25 cellular contexts compared by ENCODE assay signal in the genomic region with DNA sequence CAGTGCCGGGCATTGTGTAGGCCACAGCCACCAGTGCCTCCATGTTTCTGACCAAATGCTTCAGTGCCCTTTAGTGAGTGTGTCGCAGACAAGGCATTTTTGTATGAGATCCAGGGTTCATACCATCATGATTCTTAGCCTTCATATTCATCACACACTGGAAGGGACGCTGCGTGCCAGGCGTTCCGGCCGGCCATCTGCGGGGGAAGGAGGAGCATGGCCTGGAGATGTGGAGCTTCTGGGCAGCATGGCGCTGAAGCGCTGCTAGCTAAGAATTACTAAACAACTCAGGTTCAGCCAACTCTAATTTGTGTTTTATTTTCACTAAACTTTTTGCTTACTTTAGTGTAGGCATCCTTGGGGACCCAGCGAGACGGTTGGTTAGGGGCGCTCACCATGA.
"Had no signal": no experiment of that assay in that cellular context is flagged by ENCODE, and none has a peak within 500 bp of the region (broad histone marks: within the 10 kb centered on the region; RNA-seq: fewer than 3 reads in every experiment).

No MANE protein-coding gene starts in this region.

- H3K9me3 ChIP-seq: stomach, suprapubic skin, testis, thoracic aorta, thyroid gland, tibial artery, tibial nerve, transverse colon, upper lobe of left lung, upper lobe of right lung, uterus, vagina had no signal

- H3K27ac ChIP-seq: stomach, suprapubic skin, testis, thoracic aorta, thyroid gland, tibial artery, tibial nerve, transverse colon, upper lobe of left lung, upper lobe of right lung, uterus, vagina had no signal

- ATAC-seq: stimulated activated effector memory CD8-positive, alpha-beta T cell treated with anti-CD3 and anti-CD28 coated beads, Interleukin-12 subunit alpha, Interleukin-12 subunit beta, amount 100 ng/mL, for 72 hours; stimulated activated memory B cell treated with anti-CD40 and anti-IgM and Interleukin-4, amounts not matched to agents 10 μg/mL and 1 μg/mL and 100 μg/mL, for 72 hours; stimulated activated naive B cell treated with anti-CD40 and anti-IgM and Interleukin-4, amounts not matched to agents 10 μg/mL and 1 μg/mL and 100 μg/mL, for 72 hours; stimulated activated naive CD8-positive, alpha-beta T cell treated with anti-CD3 and anti-CD28 coated beads, Interleukin-15, amount 100 ng/mL, for 72 hours; stimulated activated naive CD8-positive, alpha-beta T cell treated with anti-CD3 and anti-CD28 coated beads, Interleukin-15, Interleukin-2, amounts not matched to agents 100 U/mL and 50 U/mL, for 24 hours; upper lobe of right lung had no signal

- H3K4me1 ChIP-seq: stomach, suprapubic skin, testis, thyroid gland, tibial artery, tibial nerve, transverse colon, upper lobe of right lung, uterus, vagina had no signal

- DNase-seq: stimulated activated CD4-positive, alpha-beta T cell treated with anti-CD3 and anti-CD28 coated beads, Interleukin-2, amount 100 ng/mL, for 48 hours; stimulated activated CD4-positive, alpha-beta T cell treated with anti-CD3 and anti-CD28 coated beads, Interleukin-4, amount 100 ng/mL, for 1 hour; stimulated activated CD4-positive, alpha-beta T cell treated with anti-CD3 and anti-CD28 coated beads, Interleukin-4, amount 100 ng/mL, for 24 hours; stimulated activated CD4-positive, alpha-beta T cell treated with anti-CD3 and anti-CD28 coated beads, Interleukin-4, amount 100 ng/mL, for 4 hours; stimulated activated CD8-positive, alpha-beta memory T cell treated with anti-CD3 and anti-CD28 coated beads, Interleukin-4, amount 100 ng/mL, for 48 hours; stimulated activated naive B cell treated with anti-CD40 and anti-IgM and Interleukin-4, amounts not matched to agents 10 μg/mL and 1 μg/mL and 100 μg/mL, for 72 hours; stimulated activated naive CD4-positive, alpha-beta T cell; stimulated activated naive CD4-positive, alpha-beta T cell treated with Interleukin-2 at 50 U/mL for 16 hours; stimulated activated naive CD8-positive, alpha-beta T cell treated with anti-CD3 and anti-CD28 coated beads, Interleukin-15, amount 100 ng/mL, for 72 hours; stimulated activated naive CD8-positive, alpha-beta T cell treated with anti-CD3 and anti-CD28 coated beads, Interleukin-15, Interleukin-2, amounts not matched to agents 100 U/mL and 50 U/mL, for 24 hours; stomach; testis; thyroid gland; tibial artery; transverse colon; trophoblast cell; upper lobe of left lung; upper lobe of right lung; uterus had no signal

- H3K4me3 ChIP-seq: stomach, suprapubic skin, testis, thoracic aorta, thyroid gland, tibial artery, tibial nerve, transverse colon, upper lobe of left lung, upper lobe of right lung, uterus, vagina had no signal

- H3K27me3 ChIP-seq: testis, thyroid gland, upper lobe of left lung, upper lobe of right lung, uterus, vagina had no signal

- H3K36me3 ChIP-seq: stomach, suprapubic skin, thoracic aorta, thyroid gland, tibial artery, tibial nerve, transverse colon, upper lobe of left lung, upper lobe of right lung, uterus, vagina had no signal
